Comparison of ENCODE assay signal across 1 cellular context in genomic region chr4:158998624-158999023, GRCh38.
TF ChIP-seq lines count a peak whose summit lies in the region.

No MANE protein-coding gene starts in this region.

TF ChIP-seq in A549, 52 proteins besides CTCF, POLR2A, EP300 and RAD21 (continued from another document):
- TF ChIP-seq ATOH8 (CRISPR knock-in tag; IDR thresholded peaks at IDR 0.05; ENCODE audit: low read depth): no peak
